Comparison of ENCODE assay signal across 22 cellular contexts in the genomic region with DNA sequence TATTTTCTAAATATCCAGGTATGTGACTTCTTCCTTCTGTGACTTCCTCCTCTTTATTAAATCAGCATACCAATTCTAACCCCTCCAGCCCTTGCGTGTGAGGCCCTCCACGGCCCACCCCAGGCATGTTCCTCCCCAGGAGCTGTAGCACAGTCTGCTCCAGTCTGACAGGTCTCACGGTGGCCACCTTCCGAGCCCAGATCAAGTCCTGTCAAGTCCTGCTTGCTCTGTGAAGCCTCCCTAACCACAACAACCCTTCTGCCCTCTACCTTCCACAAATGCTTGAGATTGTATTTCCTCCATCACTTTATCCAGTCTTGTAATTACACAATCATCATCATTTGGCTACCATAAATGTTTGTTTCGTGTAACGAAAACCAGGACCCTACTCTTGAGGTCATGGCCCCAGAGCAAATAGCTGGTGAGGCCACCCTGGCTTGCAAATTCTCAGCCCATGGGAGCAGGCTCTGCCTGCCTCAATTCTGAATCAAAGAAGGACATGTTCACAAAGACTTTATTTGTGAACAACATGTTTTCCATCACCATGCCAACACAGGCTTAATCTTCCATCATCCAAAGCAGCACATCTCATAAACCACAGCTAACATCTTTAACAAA. TPM values are rescaled to one million over a fixed set of nuclear protein-coding genes. Genes with fewer than 3 reads are reported as not detected.
A peak's percentile ranks its signal among the peaks of the same experiment; 100 is the strongest.
DNase-seq lines count a peak whose midpoint lies in the region; ATAC-seq, FAIRE-seq and TF ChIP-seq lines count a peak whose summit lies in the region.
"Had no signal": no experiment of that assay in that cellular context is flagged by ENCODE, and none has a peak within 500 bp of the region (broad histone marks: within the 10 kb centered on the region; RNA-seq: fewer than 3 reads in every experiment).

No MANE protein-coding gene starts in this region.

- peak overlapping the region; percentile 79 for H3K27ac Mint-ChIP-seq in neural crest cell (ENCODE audit: unreplicated experiment)
- H3K27ac Mint-ChIP-seq: activated CD4-positive, alpha-beta T cell treated with anti-CD3 and anti-CD28 coated beads, Interleukin-2, amount 10 ng/mL, durations not matched to agents 24 days and 14 days; B cell had no signal

- H3K9me3 ChIP-seq in BLaER1 treated with 17β-estradiol and CSF1 and Interleukin-3, amounts not matched to agents 10 nM and 100 nM (replicated peaks in 1 of 11), result no peaks in the 10 kb centered on the region

- H3K4me2 ChIP-seq in BLaER1 treated with 17β-estradiol and CSF1 and Interleukin-3, amounts not matched to agents 10 nM and 100 nM, result peak overlapping the region in 9 of 11 experiments; percentile 6 to 88 (median 71); a peak in 16 of 22 replicates

- FAIRE-seq in bronchial epithelial cell (lab: Jason Lieb, UNC), result peak; percentile 50
- FAIRE-seq: HTR-8/SVneo had no signal

- no peaks in the 10 kb centered on the region for H3K27me3 ChIP-seq in BLaER1 treated with 17β-estradiol and CSF1 and Interleukin-3, amounts not matched to agents 10 nM and 100 nM
- no peaks in the 10 kb centered on the region for H3K27me3 ChIP-seq in bronchial epithelial cell (ENCODE audit: control insufficient read depth, insufficient read depth, low read length)

- peaks cover 20 to 76% (median 60%) of the 10 kb centered on the region in 10 experiments for H3K4me1 ChIP-seq in BLaER1 treated with 17β-estradiol and CSF1 and Interleukin-3, amounts not matched to agents 10 nM and 100 nM
- H3K4me1 ChIP-seq: parathyroid adenoma had no signal

- H3K9ac ChIP-seq in BLaER1 treated with 17β-estradiol and CSF1 and Interleukin-3, amounts not matched to agents 10 nM and 100 nM, result peak overlapping the region in 3 of 11 experiments; percentile 5 to 50 (median 26); a peak in 3 of 22 replicates
- H3K9ac ChIP-seq: parathyroid adenoma had no signal

- ATAC-seq in HG03520 (IDR thresholded peaks at IDR 0.05; ENCODE audit: unreplicated experiment), result no peak
- ATAC-seq in HG03139 (IDR thresholded peaks at IDR 0.05; ENCODE audit: unreplicated experiment), result no peak
- ATAC-seq: left lobe of liver had no signal

- H3K27me3 Mint-ChIP-seq in neural crest cell (ENCODE audit: low read depth), result peaks cover 26% of the 10 kb centered on the region

- no peaks in the 10 kb centered on the region for H3K36me3 Mint-ChIP-seq in neural crest cell (ENCODE audit: low read depth)

- H3K4me3 Mint-ChIP-seq in neural crest cell, result no peak overlapping the region
- H3K4me3 Mint-ChIP-seq: activated CD4-positive, alpha-beta T cell treated with anti-CD3 and anti-CD28 coated beads, Interleukin-2, amount 10 ng/mL, durations not matched to agents 24 days and 14 days; B cell had no signal

- no peaks in the 10 kb centered on the region for H4K20me1 ChIP-seq in BLaER1 treated with 17β-estradiol and CSF1 and Interleukin-3, amounts not matched to agents 10 nM and 100 nM

- no peaks in the 10 kb centered on the region for H3K9me3 Mint-ChIP-seq in neural crest cell
- H3K9me3 Mint-ChIP-seq: activated CD4-positive, alpha-beta T cell treated with anti-CD3 and anti-CD28 coated beads, Interleukin-2, amount 10 ng/mL, durations not matched to agents 24 days and 14 days had no signal

- peak overlapping the region in 6 of 11 experiments; percentile 8 to 83 (median 62); a peak in 11 of 22 replicates for H3K27ac ChIP-seq in BLaER1 treated with 17β-estradiol and CSF1 and Interleukin-3, amounts not matched to agents 10 nM and 100 nM
- H3K27ac ChIP-seq: parathyroid adenoma had no signal

- H3K4me1 Mint-ChIP-seq in neural crest cell, result peaks cover 15% of the 10 kb centered on the region

- no peaks in the 10 kb centered on the region for H3K36me3 ChIP-seq in BLaER1 treated with 17β-estradiol and CSF1 and Interleukin-3, amounts not matched to agents 10 nM and 100 nM
- H3K36me3 ChIP-seq in bronchial epithelial cell (ENCODE audit: control insufficient read depth, insufficient read depth, low read length), result no peaks in the 10 kb centered on the region

- H3K4me3 ChIP-seq in BLaER1 treated with 17β-estradiol and CSF1 and Interleukin-3, amounts not matched to agents 10 nM and 100 nM, result no peak overlapping the region
- H3K4me3 ChIP-seq in bronchial epithelial cell (ENCODE audit: low read depth, low read length), result no peak overlapping the region

- DNase-seq in DMS153 treated with DMSO at 0.1 percent for 48 hours (lab: John Stamatoyannopoulos, UW; ENCODE audit: unreplicated experiment) (peak; percentile 29), bronchial epithelial cell (ENCODE audit: low read depth) (peak; percentile 82), neural crest cell (ENCODE audit: low read depth, low spot score) (no peak), NCI-H2029 (lab: John Stamatoyannopoulos, UW) (no peak)
- DNase-seq in activated CD4-positive, alpha-beta T cell treated with anti-CD3 and anti-CD28 coated beads for 4 hours, result no peak
- DNase-seq: activated CD4-positive, alpha-beta T cell treated with anti-CD3 and anti-CD28 coated beads, Interleukin-2, amount 10 ng/mL, durations not matched to agents 24 days and 14 days; activated gamma-delta T cell treated with Interleukin-2 at 50 U/mL for 16 hours; Calu3; Kasumi-1; NCI-H226; substantia nigra had no signal

- TF ChIP-seq CTCF in bronchial epithelial cell (IDR thresholded peaks at IDR 0.05; ENCODE audit: insufficient read depth, low read length, severe bottlenecking) (peak; percentile 4), neural crest cell (conservative IDR thresholded peaks at IDR 0.05) (no peak)

RNA-seq across cellular contexts. Expression of a gene that starts 33.0 kb away (rescaled TPM):
- total RNA-seq in bronchial epithelial cell (0.38 TPM in 1 of 2 replicates, not detected in the other), neural crest cell (not detected in 2 replicates)
- total RNA-seq: activated CD4-positive, alpha-beta T cell treated with anti-CD3 and anti-CD28 coated beads, Interleukin-2, amount 10 ng/mL, durations not matched to agents 24 days and 14 days; B cell; Calu3; epithelial cell of proximal tubule; G401; glomerular endothelial cell; left lobe of liver; RPMI7951 had no signal

RNA-seq across cellular contexts. Expression of a gene that starts 42.3 kb away (rescaled TPM):
- 2,948 and 3,820 TPM in 2 replicates for total RNA-seq in bronchial epithelial cell
- total RNA-seq in neural crest cell, result not detected in 2 replicates

RNA-seq across cellular contexts. Expression of a gene that starts 47.3 kb away (rescaled TPM):
- total RNA-seq in bronchial epithelial cell (not detected in 2 replicates), neural crest cell (not detected in 2 replicates)
- total RNA-seq: B cell, Calu3, glomerular endothelial cell, left lobe of liver had no signal

RNA-seq across cellular contexts. Expression of a gene that starts 52.2 kb away (rescaled TPM):
- total RNA-seq in bronchial epithelial cell (10.8 and 16.8 TPM in 2 replicates), neural crest cell (10.3 and 11.7 TPM in 2 replicates)

RNA-seq across cellular contexts. Expression of a gene that starts 55.6 kb away (rescaled TPM):
- 2.3 and 26.6 TPM in 2 replicates for total RNA-seq in bronchial epithelial cell
- not detected in 2 replicates for total RNA-seq in neural crest cell
- total RNA-seq: activated CD4-positive, alpha-beta T cell treated with anti-CD3 and anti-CD28 coated beads, Interleukin-2, amount 10 ng/mL, durations not matched to agents 24 days and 14 days; B cell; Calu3; left lobe of liver had no signal

Comparison
In these comparisons a context has a peak if more than half of its experiments do, and no peak if none do; other contexts are left out.
1. DNase-seq: peak in DMS153 treated with DMSO at 0.1 percent for 48 hours (single experiment) and bronchial epithelial cell (single experiment); none in neural crest cell (single experiment), activated CD4-positive, alpha-beta T cell treated with anti-CD3 and anti-CD28 coated beads for 4 hours (0 of 2) and NCI-H2029 (single experiment).
2. RNA of a gene that starts 42.3 kb away (total RNA-seq): 2,948 to 3,820 TPM in bronchial epithelial cell; not detected in neural crest cell; every median in the first group is over 1,000 times any median in the second.